Comparison of ENCODE assay signal across 11 cellular contexts in genomic region chr14:85416771-85417170, GRCh38.
DNase-seq lines count a peak whose midpoint lies in the region; ATAC-seq and TF ChIP-seq lines count a peak whose summit lies in the region.
"Had no signal": no experiment of that assay in that cellular context is flagged by ENCODE, and none has a peak within 500 bp of the region (broad histone marks: within the 10 kb centered on the region; RNA-seq: fewer than 3 reads in every experiment).

No MANE protein-coding gene starts in this region.

- no peak for TF ChIP-seq CTCF in Panc1 (IDR thresholded peaks at IDR 0.05)
- TF ChIP-seq CTCF in Calu3 (IDR thresholded peaks at IDR 0.05; ENCODE audit: unreplicated experiment) = no peak

- POLR2A ChIA-PET in Panc1 (lab: Charles Lee) = no interaction called here

- 0 out of 2 replicates have a peak overlapping the region, but pooled peaks have one; percentile 7 for H3K9ac ChIP-seq in GM23248

- H3K4me1 ChIP-seq in GM23248 (ENCODE audit: insufficient read depth) (peaks cover 37% of the 10 kb centered on the region), Panc1 (ENCODE audit: control insufficient read depth, insufficient read depth, low read length) (no peaks in the 10 kb centered on the region)

- H3K27me3 Mint-ChIP-seq in Calu3 (ENCODE audit: unreplicated experiment) = no peaks in the 10 kb centered on the region

- H3K4me3 Mint-ChIP-seq in Calu3 (ENCODE audit: low read depth, unreplicated experiment) = no peak overlapping the region
- H3K4me3 Mint-ChIP-seq: GM23338 had no signal

- peak overlapping the region; percentile 69 for H3K27ac ChIP-seq in GM23248
- H3K27ac ChIP-seq in Panc1 (ENCODE audit: low read length) = no peak overlapping the region

- H3K27ac Mint-ChIP-seq in Calu3 (ENCODE audit: unreplicated experiment) = no peak overlapping the region
- H3K27ac Mint-ChIP-seq: GM23338 had no signal

- no peaks in the 10 kb centered on the region for H3K9me3 ChIP-seq in GM23248 (ENCODE audit: low read depth)
- H3K9me3 ChIP-seq in Panc1 (ENCODE audit: control insufficient read depth, insufficient read depth, low read depth, low read length) = no peaks in the 10 kb centered on the region

- H3K9me2 ChIP-seq in GM23248 (ENCODE audit: insufficient read depth) = no peaks in the 10 kb centered on the region

- BruUV-seq in Panc1 (replicated peaks; lab: Mats Ljungman, UMichigan) (no TSS peak), Calu3 (replicated peaks; lab: Mats Ljungman, UMichigan) (no TSS peak)

- H3K36me3 Mint-ChIP-seq in Calu3 (ENCODE audit: insufficient read depth, unreplicated experiment) = peaks cover 5% of the 10 kb centered on the region

- H3K4me1 Mint-ChIP-seq in Calu3 (ENCODE audit: low read depth, unreplicated experiment) = peaks cover 7% of the 10 kb centered on the region
- H3K4me1 Mint-ChIP-seq: GM23338 had no signal

- H3F3A ChIP-seq in GM23248 (ENCODE audit: insufficient read depth) = peaks cover 29% of the 10 kb centered on the region

- no peaks in the 10 kb centered on the region for H3K27me3 ChIP-seq in GM23248 (replicated peaks; ENCODE audit: insufficient read depth)
- no peaks in the 10 kb centered on the region for H3K27me3 ChIP-seq in Panc1 (ENCODE audit: control insufficient read depth, insufficient read depth, low read length)

- DNase-seq in GM23248 (peak; percentile 84), Panc1 (ENCODE audit: low read depth, low spot score) (peak; percentile 13), sciatic nerve (ENCODE audit: low spot score) (no peak), NCI-H1417 treated with DMSO at 0.1 percent for 48 hours (lab: John Stamatoyannopoulos, UW) (no peak), Calu3 (no peak)
- DNase-seq: head of caudate nucleus, NCI-H82 had no signal

- intact Hi-C loops in Panc1 (cut with micrococcal nuclease; ENCODE audit: unreplicated experiment) (no loop called here), sciatic nerve (cut with DNase I) (no loop called here), Calu3 (cut with micrococcal nuclease; ENCODE audit: unreplicated experiment) (no loop called here)

- 1 to 8% methylated on average over 2 of the region's 2 CpGs for WGBS in GM23248 (ENCODE audit: low coverage in 1 of 2, low lambda C conversion rate in 2 of 2, missing lambda C conversion rate in 2 of 2), 2 experiments

- H2AFZ ChIP-seq in GM23248 = peak overlapping the region; percentile 66
- H2AFZ ChIP-seq: GM23338 had no signal

- peak overlapping the region; percentile 11; the same call in 1 of the 2 replicates for H3K4me3 ChIP-seq in GM23248
- H3K4me3 ChIP-seq in Panc1 (ENCODE audit: low read depth in 2 of 2, low read length in 2 of 2) = no peak overlapping the region
- H3K4me3 ChIP-seq: GM23338 had no signal

- peaks cover 10% of the 10 kb centered on the region for H3K9me3 Mint-ChIP-seq in Calu3 (ENCODE audit: low read depth, unreplicated experiment)
- H3K9me3 Mint-ChIP-seq: GM23338 had no signal

- no peaks in the 10 kb centered on the region for H4K20me1 ChIP-seq in GM23248 (ENCODE audit: insufficient read depth)

- in situ Hi-C loops in GM23248 (cut with MboI) (loop anchor here (10.0 kb wide), 1 partner anchor 108 kb away; no protein-coding TSS in a partner anchor), Panc1 (cut with HindIII; ENCODE audit: low pct_unique_long_range_greater_than_20kb, low sequenced_read_pairs) (no loop called here)

- ATAC-seq in Panc1 (no peak), esophagus mucosa (peak; percentile 80), sciatic nerve (peak; percentile 18), GM21786 (IDR thresholded peaks at IDR 0.05; ENCODE audit: unreplicated experiment) (no peak), GM21526 (IDR thresholded peaks at IDR 0.05; ENCODE audit: low FRiP score, unreplicated experiment) (no peak)
- ATAC-seq: GM23338 had no signal

- H3K36me3 ChIP-seq in GM23248 (ENCODE audit: low read depth) = no peaks in the 10 kb centered on the region
- H3K36me3 ChIP-seq in Panc1 (ENCODE audit: control insufficient read depth, insufficient read depth, low read length) = no peaks in the 10 kb centered on the region

- no peaks in the 10 kb centered on the region for H3K79me2 ChIP-seq in GM23248 (ENCODE audit: insufficient read depth)

- CTCF ChIA-PET in Panc1 (lab: Charles Lee) (no interaction called here), Calu3 (lab: Charles Lee) (no interaction called here)

- H3K4me2 ChIP-seq in GM23248 (ENCODE audit: unreplicated experiment) = peak overlapping the region; percentile 72
- H3K4me2 ChIP-seq: GM23338 had no signal

Comparison
In these comparisons a context has a peak if more than half of its experiments do, and no peak if none do; other contexts are left out.
1. DNase-seq: peak in GM23248 (single experiment) and Panc1 (single experiment); none in sciatic nerve (single experiment), NCI-H1417 treated with DMSO at 0.1 percent for 48 hours (single experiment) and Calu3 (single experiment).
2. ATAC-seq: peak in esophagus mucosa (single experiment) and sciatic nerve (single experiment); none in Panc1 (single experiment), GM21786 (single experiment) and GM21526 (single experiment).